ENCODE assay signal across 1 cellular context in the genomic region with DNA sequence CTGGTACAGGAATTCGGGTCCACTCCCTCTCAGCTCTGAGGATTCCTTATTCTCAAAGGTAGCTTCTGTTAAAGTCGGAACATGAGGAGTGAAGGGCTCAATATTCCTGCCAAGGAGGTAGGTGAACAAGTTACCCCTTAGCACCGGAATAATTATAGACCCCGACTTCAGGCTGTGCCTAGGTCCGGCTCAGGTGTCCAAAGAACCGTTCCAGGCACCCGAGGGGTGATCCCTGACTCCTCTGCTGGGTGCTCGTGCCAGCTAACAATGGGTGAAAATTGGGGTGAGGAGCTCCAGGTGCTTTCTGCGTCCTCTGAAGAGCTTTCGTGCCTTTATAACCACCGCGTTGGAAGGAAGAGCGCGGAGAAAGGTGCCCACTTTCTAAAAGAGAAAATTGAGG.
TF ChIP-seq lines count a peak whose summit lies in the region.

No MANE protein-coding gene starts in this region.

TF ChIP-seq in HepG2, 621 proteins besides CTCF, POLR2A, EP300 and RAD21:
- TF ChIP-seq ZNF629 (CRISPR knock-in tag; conservative IDR thresholded peaks at IDR 0.05) (0 out of 2 replicates have a peak, but pooled peaks have one; percentile 44), ZSCAN12 (CRISPR knock-in tag; IDR thresholded peaks at IDR 0.05) (0 out of 2 replicates have a peak, but pooled peaks have one; percentile 14), ZNF616 (CRISPR knock-in tag; IDR thresholded peaks at IDR 0.05; ENCODE audit: low read depth) (no peak)
- TF ChIP-seq, protein P1, sequence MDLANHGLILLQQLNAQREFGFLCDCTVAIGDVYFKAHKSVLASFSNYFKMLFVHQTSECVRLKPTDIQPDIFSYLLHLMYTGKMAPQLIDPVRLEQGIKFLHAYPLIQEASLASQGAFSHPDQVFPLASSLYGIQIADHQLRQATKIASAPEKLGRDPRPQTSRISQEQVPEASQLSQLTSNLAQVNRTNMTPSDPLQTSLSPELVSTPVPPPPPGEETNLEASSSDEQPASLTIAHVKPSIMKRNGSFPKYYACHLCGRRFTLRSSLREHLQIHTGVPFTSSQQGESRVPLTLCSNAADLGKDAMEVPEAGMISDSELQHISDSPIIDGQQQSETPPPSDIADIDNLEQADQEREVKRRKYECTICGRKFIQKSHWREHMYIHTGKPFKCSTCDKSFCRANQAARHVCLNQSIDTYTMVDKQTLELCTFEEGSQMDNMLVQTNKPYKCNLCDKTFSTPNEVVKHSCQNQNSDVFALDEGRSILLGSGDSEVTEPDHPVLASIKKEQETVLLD (CRISPR knock-in tag; IDR thresholded peaks at IDR 0.05; ENCODE audit: low read depth) = no peak
TF ChIP-seq in HepG2: peak in this region for 2.
